8 cellular contexts compared by ENCODE assay signal in genomic region chr6:105568751-105569150, GRCh38.
"Had no signal": no experiment of that assay in that cellular context is flagged by ENCODE, and none has a peak within 500 bp of the region (broad histone marks: within the 10 kb centered on the region; RNA-seq: fewer than 3 reads in every experiment).

No MANE protein-coding gene starts in this region.

- DNase-seq: GM23248, GOT3, H7, HFFc6 had no signal

- H3K9me3 ChIP-seq: HAP-1 had no signal

- ATAC-seq: HCT116, HepG2 had no signal

- H3K9ac ChIP-seq: GM23248 had no signal

- H3K4me3 ChIP-seq: GM23248, HAP-1 had no signal

- H2AFZ ChIP-seq: GM23248 had no signal

- H3K36me3 ChIP-seq: HAP-1 had no signal

- H3K27ac ChIP-seq: GM23248, HL-60 had no signal
